In genomic region chr11:94958118-94958517, GRCh38 we compare ENCODE assay signal across 19 cellular contexts. TPM values are rescaled to one million over a fixed set of nuclear protein-coding genes. Genes with fewer than 3 reads are reported as not detected.
DNase-seq lines count a peak whose midpoint lies in the region; ATAC-seq and TF ChIP-seq lines count a peak whose summit lies in the region.
"Had no signal": no experiment of that assay in that cellular context is flagged by ENCODE, and none has a peak within 500 bp of the region (broad histone marks: within the 10 kb centered on the region; RNA-seq: fewer than 3 reads in every experiment).

No MANE protein-coding gene starts in this region.

- ATAC-seq in GM18873 (IDR thresholded peaks at IDR 0.05; ENCODE audit: low FRiP score, unreplicated experiment): no peak
- ATAC-seq: esophagus mucosa had no signal

- 83 to 87% methylated on average over 1 of the region's 1 CpG for WGBS in endodermal cell (ENCODE audit: insufficient coverage in 1 of 2, insufficient read length in 1 of 2), 2 experiments

- H3K9ac ChIP-seq in adipocyte (ENCODE audit: low read length) (peak overlapping the region; percentile 40), endodermal cell (ENCODE audit: extremely low read depth, low read length, poor library complexity, severe bottlenecking) (no peak overlapping the region)
- H3K9ac ChIP-seq: neural progenitor cell had no signal

- TF ChIP-seq CTCF in osteocyte (IDR thresholded peaks at IDR 0.05) (no peak), endodermal cell (conservative IDR thresholded peaks at IDR 0.05) (no peak)

- H3K27ac ChIP-seq in endodermal cell (ENCODE audit: low read depth, low read length): no peak overlapping the region
- H3K27ac ChIP-seq: coronary artery, neural progenitor cell, right atrium auricular region had no signal

- H3K4me1 ChIP-seq in adipocyte (ENCODE audit: control insufficient read depth, insufficient read depth, low read length): peaks cover 13% of the 10 kb centered on the region
- H3K4me1 ChIP-seq in endodermal cell (ENCODE audit: control insufficient read depth, insufficient read depth, low read length): no peaks in the 10 kb centered on the region
- H3K4me1 ChIP-seq: neural progenitor cell, right atrium auricular region had no signal

- H3K9me3 Mint-ChIP-seq in osteocyte (ENCODE audit: unreplicated experiment): no peaks in the 10 kb centered on the region
- H3K9me3 Mint-ChIP-seq in endodermal cell: no peaks in the 10 kb centered on the region
- H3K9me3 Mint-ChIP-seq: neural progenitor cell had no signal

- peak; percentile 26 for DNase-seq in EL
- peak; percentile 54 for DNase-seq in adipocyte (ENCODE audit: low read depth)
- DNase-seq in fibroblast of gingiva (ENCODE audit: low read depth): peak; percentile 55
- no peak for DNase-seq in osteocyte (ENCODE audit: extremely low spot score, unreplicated experiment)
- no peak for DNase-seq in DMS79 (lab: John Stamatoyannopoulos, UW)
- no peak for DNase-seq in SIG-M5 (lab: John Stamatoyannopoulos, UW)
- DNase-seq in endodermal cell: no peak
- DNase-seq: activated CD4-positive, alpha-beta T cell treated with anti-CD3 and anti-CD28 coated beads for 4 hours; activated naive CD8-positive, alpha-beta T cell treated with anti-CD3 and anti-CD28 coated beads for 36 hours; C1 segment of cervical spinal cord; NCI-H1048; SHP77 treated with DMSO at 0.1 percent for 48 hours; stimulated activated CD4-positive, alpha-beta T cell treated with anti-CD3 and anti-CD28 coated beads, Interleukin-4, amount 100 ng/mL, for 24 hours; T-helper 9 cell had no signal

- no peaks in the 10 kb centered on the region for H3K27me3 ChIP-seq in adipocyte (replicated peaks; ENCODE audit: control insufficient read depth, insufficient read depth, low read length)
- H3K27me3 ChIP-seq in endodermal cell (ENCODE audit: control insufficient read depth, insufficient read depth, low read length, poor library complexity, severe bottlenecking): no peaks in the 10 kb centered on the region
- H3K27me3 ChIP-seq: neural progenitor cell, right atrium auricular region had no signal

- no peak overlapping the region for H3K4me3 ChIP-seq in adipocyte (ENCODE audit: low read length)
- H3K4me3 ChIP-seq in endodermal cell (ENCODE audit: low read length): no peak overlapping the region
- H3K4me3 ChIP-seq: coronary artery, neural progenitor cell, right atrium auricular region had no signal

- no peaks in the 10 kb centered on the region for H3K9me3 ChIP-seq in adipocyte (ENCODE audit: control insufficient read depth, low read length)
- no peaks in the 10 kb centered on the region for H3K9me3 ChIP-seq in endodermal cell (ENCODE audit: control insufficient read depth, low read length)
- H3K9me3 ChIP-seq: right atrium auricular region had no signal

- H3K27ac Mint-ChIP-seq in osteocyte (ENCODE audit: unreplicated experiment): peak overlapping the region; percentile 18
- no peak overlapping the region for H3K27ac Mint-ChIP-seq in endodermal cell
- H3K27ac Mint-ChIP-seq: activated naive CD8-positive, alpha-beta T cell treated with anti-CD3 and anti-CD28 coated beads for 36 hours; neural progenitor cell had no signal

- H3K27me3 Mint-ChIP-seq in osteocyte (ENCODE audit: unreplicated experiment) (no peaks in the 10 kb centered on the region), endodermal cell (ENCODE audit: insufficient read depth) (peaks cover 12% of the 10 kb centered on the region)
- H3K27me3 Mint-ChIP-seq: activated naive CD8-positive, alpha-beta T cell treated with anti-CD3 and anti-CD28 coated beads for 36 hours had no signal

- H3K36me3 Mint-ChIP-seq in osteocyte (ENCODE audit: unreplicated experiment): peaks cover 20% of the 10 kb centered on the region
- H3K36me3 Mint-ChIP-seq in endodermal cell (ENCODE audit: low read depth): peaks cover 12% of the 10 kb centered on the region

- no peak overlapping the region for H3K4me3 Mint-ChIP-seq in osteocyte (ENCODE audit: unreplicated experiment)
- no peak overlapping the region for H3K4me3 Mint-ChIP-seq in endodermal cell
- H3K4me3 Mint-ChIP-seq: activated naive CD8-positive, alpha-beta T cell treated with anti-CD3 and anti-CD28 coated beads for 36 hours; neural progenitor cell had no signal

- H3K36me3 ChIP-seq in adipocyte (ENCODE audit: control insufficient read depth, insufficient read depth, low read length, severe bottlenecking): peaks cover 37% of the 10 kb centered on the region
- H3K36me3 ChIP-seq in endodermal cell (ENCODE audit: control insufficient read depth, insufficient read depth, low read length): peaks cover 24% of the 10 kb centered on the region

- H3K4me1 Mint-ChIP-seq in osteocyte (ENCODE audit: unreplicated experiment) (peaks cover 6% of the 10 kb centered on the region), endodermal cell (no peaks in the 10 kb centered on the region)

RNA-seq across cellular contexts. Expression of gene CWC15, which starts 15.2 kb away (rescaled TPM):
- 58.9 and 60.3 TPM in 2 replicates for total RNA-seq in osteocyte
- total RNA-seq in endodermal cell: 10 to 100 TPM; 73.9 to 81.4 TPM
- 76.4 TPM for polyA plus RNA-seq in endodermal cell (2013, experiment 1 of 2)
- 80.9 TPM for polyA plus RNA-seq in endodermal cell (2013, experiment 2 of 2)

RNA-seq across cellular contexts. Expression of gene KDM4D, which starts 15.4 kb away (rescaled TPM):
- total RNA-seq in osteocyte (0.81 and 0.97 TPM in 2 replicates), endodermal cell (1 to 10 TPM; 1.7 to 3.1 TPM)
- 3.8 TPM for polyA plus RNA-seq in endodermal cell (2013, experiment 1 of 2)
- polyA plus RNA-seq in endodermal cell (2013, experiment 2 of 2): 3.0 TPM

Comparison
In these comparisons a context has a peak if more than half of its experiments do, and no peak if none do; other contexts are left out.
1. DNase-seq: peak in EL (single experiment), adipocyte (single experiment) and fibroblast of gingiva (single experiment); none in osteocyte (single experiment), DMS79 (single experiment), SIG-M5 (single experiment) and endodermal cell (single experiment).